ENCODE assay signal across 5 cellular contexts in genomic region chr19:3050016-3050415, GRCh38. TPM values are rescaled to one million over a fixed set of nuclear protein-coding genes. Genes with fewer than 3 reads are reported as not detected.
DNase-seq lines count a peak whose midpoint lies in the region; ATAC-seq, FAIRE-seq and TF ChIP-seq lines count a peak whose summit lies in the region.
"Not testable (repeated sequence)": the region's sequence is repeated elsewhere in the genome, so short reads cannot be mapped to it uniquely, and the experiment has no call there.

No MANE protein-coding gene starts in this region.

- H3K36me3 Mint-ChIP-seq in CD4-positive, alpha-beta T cell (ENCODE audit: low read depth), result peaks cover 26% of the 10 kb centered on the region
- not testable (repeated sequence) for H3K36me3 Mint-ChIP-seq in naive thymus-derived CD4-positive, alpha-beta T cell

- H4K20me1 ChIP-seq in K562 (replicated peaks; ENCODE audit: control insufficient read depth, insufficient read depth, low read length), result not testable (repeated sequence)

- not testable (repeated sequence) for H3K4me2 ChIP-seq in K562 (ENCODE audit: insufficient read depth, low read length)

- H3K4me3 Mint-ChIP-seq in CD4-positive, alpha-beta T cell; naive thymus-derived CD4-positive, alpha-beta T cell: not testable (repeated sequence)

- intact Hi-C loops in CD4-positive, alpha-beta T cell (cut with DNase I, micrococcal nuclease), result loop anchor here in 1 of 2 experiments (10.0 kb wide), 1 partner anchor 455 kb away; the partner anchor contains the start of genes DOHH and FZR1
- intact Hi-C loops in K562 (cut with micrococcal nuclease); naive thymus-derived CD4-positive, alpha-beta T cell (cut with micrococcal nuclease): not testable (repeated sequence)

- H3K4me1 ChIP-seq in K562 (replicated peaks in 1 of 2; ENCODE audit: control insufficient read depth in 2 of 2, insufficient read depth in 2 of 2, low read length in 2 of 2), result peaks cover 4 to 38% of the 10 kb centered on the region in 2 experiments; a peak in 4 of 5 replicates
- peaks cover 4 to 27% of the 10 kb centered on the region in 2 donors for H3K4me1 ChIP-seq in naive thymus-derived CD4-positive, alpha-beta T cell (ENCODE audit: control insufficient read depth in 2 of 2, insufficient read depth in 2 of 2, low read length in 2 of 2)

- not testable (repeated sequence) for BruUV-seq in K562 (replicated peaks; lab: Mats Ljungman, UMichigan)

- not testable (repeated sequence) for H3K9ac ChIP-seq in K562 (ENCODE audit: insufficient read depth in 1 of 2, low read depth in 2 of 2, low read length in 2 of 2)

- in situ Hi-C loops in K562 (cut with MboI), result not testable (repeated sequence)

- FAIRE-seq in K562 (lab: Jason Lieb, UNC), result not testable (repeated sequence)

- not testable (repeated sequence) for H3K27me3 Mint-ChIP-seq in CD4-positive, alpha-beta T cell
- peaks cover 0 to 12% (median 0%) of the 10 kb centered on the region in 5 donors for H3K27me3 Mint-ChIP-seq in naive thymus-derived CD4-positive, alpha-beta T cell

- not testable (repeated sequence) for H3K9me1 ChIP-seq in K562 (ENCODE audit: control insufficient read depth, insufficient read depth, low read length)

- not testable (repeated sequence) for H3K9me3 ChIP-seq in CD4-positive, alpha-beta T cell (ENCODE audit: control insufficient read depth, low read length); K562 (replicated peaks; ENCODE audit: control insufficient read depth, insufficient read depth, low read depth, low read length); naive thymus-derived CD4-positive, alpha-beta T cell (ENCODE audit: control insufficient read depth in 2 of 3, low read length in 3 of 3)

- WGBS in K562 (ENCODE audit: insufficient coverage, low coverage, missing lambda C conversion rate), result 93% methylated on average over 7 of the region's 7 CpGs

- POLR2A ChIA-PET in CD4-positive, alpha-beta T cell (lab: Charles Lee), result interaction anchor here (5.9 to 8.9 kb wide), 2 partner anchors 13 kb away, joined by 96 to 140 read pairs; partner anchors contain the start of gene TLE5
- POLR2A ChIA-PET in RWPE1 (lab: Yijun Ruan, JAX; ENCODE audit: low non-redundant PET), result not testable (repeated sequence)
- POLR2A ChIA-PET in K562 (lab: Yijun Ruan, JAX), result interaction anchor here (3.4 kb wide), 1 partner anchor 14 kb away, joined by 18 read pairs; no protein-coding TSS in a partner anchor
- POLR2A ChIA-PET in naive thymus-derived CD4-positive, alpha-beta T cell (lab: Charles Lee), result interaction anchor here (0.6 to 14.9 kb wide), 3 partner anchors 11 to 23 kb away, joined by 3 to 359 read pairs (median 167); partner anchors contain the start of gene TLE5

- not testable (repeated sequence) for H3K9me3 Mint-ChIP-seq in CD4-positive, alpha-beta T cell; naive thymus-derived CD4-positive, alpha-beta T cell

- TF ChIP-seq POLR2A in K562 (conservative IDR thresholded peaks at IDR 0.05), result not testable (repeated sequence)

- H3K27ac Mint-ChIP-seq in CD4-positive, alpha-beta T cell, result peak overlapping the region; percentile 12
- H3K27ac Mint-ChIP-seq in naive thymus-derived CD4-positive, alpha-beta T cell, result peak overlapping the region in 5 of 9 donors; percentile 25 to 76 (median 55)

- not testable (repeated sequence) for H2AFZ ChIP-seq in K562 (ENCODE audit: low read depth, low read length)

- not testable (repeated sequence) for TF ChIP-seq EP300 in K562 (IDR thresholded peaks at IDR 0.05; ENCODE audit: low read length)

- H3K27ac ChIP-seq in CD4-positive, alpha-beta T cell (ENCODE audit: low read depth, low read length); K562 (ENCODE audit: extremely low read depth, low read depth, low read length); naive thymus-derived CD4-positive, alpha-beta T cell (ENCODE audit: low read depth, low read length): not testable (repeated sequence)
- peak overlapping the region; percentile 100 for H3K27ac ChIP-seq in RWPE1

- not testable (repeated sequence) for H3K4me3 ChIP-seq in K562; naive thymus-derived CD4-positive, alpha-beta T cell (ENCODE audit: low read length)

- TF ChIP-seq RAD21 in K562 (CRISPR knock-in tag; conservative IDR thresholded peaks at IDR 0.05 in 1 of 2, IDR thresholded peaks at IDR 0.05 in 1 of 2), result not testable (repeated sequence)

- peaks cover 44% of the 10 kb centered on the region for H3K4me1 Mint-ChIP-seq in CD4-positive, alpha-beta T cell (ENCODE audit: low read depth)
- H3K4me1 Mint-ChIP-seq in naive thymus-derived CD4-positive, alpha-beta T cell, result peaks cover 14 to 49% (median 36%) of the 10 kb centered on the region in 7 donors

- not testable (repeated sequence) for ATAC-seq in CD4-positive, alpha-beta T cell (ENCODE audit: poor library complexity); K562; naive thymus-derived CD4-positive, alpha-beta T cell

- CTCF ChIA-PET in CD4-positive, alpha-beta T cell (lab: Charles Lee); K562 (lab: Yijun Ruan, JAX; ENCODE audit: low intra/inter-chr PET ratio); naive thymus-derived CD4-positive, alpha-beta T cell (lab: Charles Lee): not testable (repeated sequence)
- CTCF ChIA-PET in RWPE1 (lab: Yijun Ruan, JAX), result interaction anchor here (0.7 kb wide), 1 partner anchor 1262 kb away, joined by 11 read pairs; no protein-coding TSS in a partner anchor

- DNase-seq in CD4-positive, alpha-beta T cell; RWPE1 (ENCODE audit: low spot score); K562 (ENCODE audit: extremely low read depth in 1 of 4, low spot score in 3 of 4); naive thymus-derived CD4-positive, alpha-beta T cell: not testable (repeated sequence)
- peak; percentile 3 for DNase-seq in epidermal melanocyte (ENCODE audit: insufficient read length, low spot score)

- not testable (repeated sequence) for H3K27me3 ChIP-seq in CD4-positive, alpha-beta T cell (ENCODE audit: control insufficient read depth, insufficient read depth, low read length); K562 (ENCODE audit: control insufficient read depth in 2 of 2, insufficient read depth in 2 of 2, low read length in 2 of 2); naive thymus-derived CD4-positive, alpha-beta T cell (ENCODE audit: control insufficient read depth in 2 of 2, insufficient read depth in 2 of 2, low read length in 2 of 2)

- not testable (repeated sequence) for H3K79me2 ChIP-seq in K562 (ENCODE audit: control insufficient read depth, insufficient read depth, low read length)

- TF ChIP-seq CTCF in CD4-positive, alpha-beta T cell (IDR thresholded peaks at IDR 0.05); RWPE1 (conservative IDR thresholded peaks at IDR 0.05; ENCODE audit: low read depth); K562 (IDR thresholded peaks at IDR 0.05 in 2 of 3, conservative IDR thresholded peaks at IDR 0.05 in 1 of 3; ENCODE audit: insufficient read depth in 2 of 3, low read depth in 1 of 3, low read length in 3 of 3): not testable (repeated sequence)

- peaks cover 20% of the 10 kb centered on the region; the same call in 2 of the 3 replicates for H3K36me3 ChIP-seq in K562 (ENCODE audit: control insufficient read depth, insufficient read depth, low read length)
- peaks cover 0 to 19% (median 6%) of the 10 kb centered on the region in 3 experiments for H3K36me3 ChIP-seq in naive thymus-derived CD4-positive, alpha-beta T cell (ENCODE audit: control insufficient read depth in 2 of 3, insufficient read depth in 3 of 3, low read length in 3 of 3)

RNA-seq across cellular contexts. Expression of gene TLE5, which starts 12.3 kb away (rescaled TPM):
- 100 to 1,000 TPM; 722 to 793 TPM for total RNA-seq in CD4-positive, alpha-beta T cell
- 147 and 335 TPM in 2 replicates for total RNA-seq in K562 (2011; cell fraction: chromatin; rRNA removed; ENCODE audit: low replicate concordance)
- 259 and 282 TPM in 2 replicates for total RNA-seq in K562 (2011; cell fraction: nucleolus; rRNA removed)
- 209 and 242 TPM in 2 replicates for total RNA-seq in K562 (2011; cell fraction: nucleoplasm; rRNA removed)
- total RNA-seq in K562 (2014; rRNA removed) (264 and 355 TPM in 2 replicates), K562 (2014; rRNA removed; fragmentation: Illumina TruSeq; extraction: Trizol) (75.8 and 89.1 TPM in 2 replicates), K562 (2015; rRNA removed; fragmentation: Illumina TruSeq; extraction: Trizol) (172 and 178 TPM in 2 replicates), K562 (2021) (347 and 360 TPM in 2 replicates)
- polyA plus RNA-seq in K562 (2011; rRNA removed) (280 and 366 TPM in 2 replicates), K562 (2014; fragmentation: Illumina TruSeq; extraction: Trizol) (235 and 381 TPM in 2 replicates), K562 (2014; fragmentation: Nextera tagmentation; extraction: Ambion mirVana) (1 to 10 TPM; 2.0 to 6.2 TPM), K562 (2014; rRNA removed) (316 and 334 TPM in 2 replicates)
- polyA plus RNA-seq in K562 (2011; cell fraction: cytosol; rRNA removed), result 357 and 770 TPM in 2 replicates
- polyA plus RNA-seq in K562 (2011; cell fraction: nucleus; rRNA removed), result 343 and 561 TPM in 2 replicates
- 396 and 430 TPM in 2 replicates for polyA plus RNA-seq in K562 (2012)
- polyA minus RNA-seq in K562 (2011; rRNA and poly(A)+ RNA removed), result 222 and 305 TPM in 2 replicates
- 290 and 401 TPM in 2 replicates for polyA minus RNA-seq in K562 (2011; cell fraction: cytosol; rRNA and poly(A)+ RNA removed)
- polyA minus RNA-seq in K562 (2011; cell fraction: nucleus; rRNA and poly(A)+ RNA removed), result 64.5 and 71.5 TPM in 2 replicates
- total RNA-seq in naive thymus-derived CD4-positive, alpha-beta T cell, result 1,000 to 10,000 TPM in 2 of 5 experiments, 100 to 1,000 TPM in 3; 658 to 1,102 (median 755) TPM
- polyA plus RNA-seq in naive thymus-derived CD4-positive, alpha-beta T cell, result 100 to 1,000 TPM; 643 to 982 TPM

RNA-seq across cellular contexts. Expression of gene TLE2, which starts 20.9 kb away (rescaled TPM):
- 10 to 100 TPM; 23.9 to 25.0 TPM for total RNA-seq in CD4-positive, alpha-beta T cell
- 30.9 and 72.5 TPM in 2 replicates for total RNA-seq in K562 (2011; cell fraction: chromatin; rRNA removed; ENCODE audit: low replicate concordance)
- 30.0 and 48.0 TPM in 2 replicates for total RNA-seq in K562 (2011; cell fraction: nucleolus; rRNA removed)
- total RNA-seq in K562 (2011; cell fraction: nucleoplasm; rRNA removed), result 19.1 and 21.2 TPM in 2 replicates
- total RNA-seq in K562 (2014; rRNA removed) (5.5 and 6.4 TPM in 2 replicates), K562 (2014; rRNA removed; fragmentation: Illumina TruSeq; extraction: Trizol) (2.4 and 2.7 TPM in 2 replicates), K562 (2015; rRNA removed; fragmentation: Illumina TruSeq; extraction: Trizol) (4.4 and 4.5 TPM in 2 replicates), K562 (2021) (13.1 and 15.2 TPM in 2 replicates)
- polyA plus RNA-seq in K562 (2011; rRNA removed) (10.7 and 12.0 TPM in 2 replicates), K562 (2014; fragmentation: Illumina TruSeq; extraction: Trizol) (6.2 and 8.8 TPM in 2 replicates), K562 (2014; fragmentation: Nextera tagmentation; extraction: Ambion mirVana) (under 1 TPM; 0.35 to 0.53 TPM), K562 (2014; rRNA removed) (10.5 and 10.6 TPM in 2 replicates)
- polyA plus RNA-seq in K562 (2011; cell fraction: cytosol; rRNA removed), result 6.0 and 17.7 TPM in 2 replicates
- polyA plus RNA-seq in K562 (2011; cell fraction: nucleus; rRNA removed), result 34.3 and 67.6 TPM in 2 replicates
- polyA plus RNA-seq in K562 (2012), result 25.8 and 36.0 TPM in 2 replicates
- 2.9 and 8.1 TPM in 2 replicates for polyA minus RNA-seq in K562 (2011; rRNA and poly(A)+ RNA removed)
- polyA minus RNA-seq in K562 (2011; cell fraction: cytosol; rRNA and poly(A)+ RNA removed), result 10.4 and 11.6 TPM in 2 replicates
- polyA minus RNA-seq in K562 (2011; cell fraction: nucleus; rRNA and poly(A)+ RNA removed), result 6.6 and 9.0 TPM in 2 replicates
- total RNA-seq in naive thymus-derived CD4-positive, alpha-beta T cell, result 10 to 100 TPM in 4 of 5 experiments, 1 to 10 TPM in 1; 1.1 to 33.6 (median 19.9) TPM
- 10 to 100 TPM; 10.8 to 13.1 TPM for polyA plus RNA-seq in naive thymus-derived CD4-positive, alpha-beta T cell

RNA-seq across cellular contexts. Expression of gene GNA11, which starts 44.1 kb away (rescaled TPM):
- 1 to 10 TPM; 2.6 to 3.4 TPM for total RNA-seq in CD4-positive, alpha-beta T cell
- 18.8 and 42.3 TPM in 2 replicates for total RNA-seq in K562 (2011; cell fraction: chromatin; rRNA removed; ENCODE audit: low replicate concordance)
- 20.7 and 22.8 TPM in 2 replicates for total RNA-seq in K562 (2011; cell fraction: nucleolus; rRNA removed)
- 12.6 and 17.6 TPM in 2 replicates for total RNA-seq in K562 (2011; cell fraction: nucleoplasm; rRNA removed)
- total RNA-seq in K562 (2014; rRNA removed), result 14.5 and 19.3 TPM in 2 replicates
- total RNA-seq in K562 (2014; rRNA removed; fragmentation: Illumina TruSeq; extraction: Trizol), result 7.0 and 12.7 TPM in 2 replicates
- 13.4 and 16.5 TPM in 2 replicates for total RNA-seq in K562 (2015; rRNA removed; fragmentation: Illumina TruSeq; extraction: Trizol)
- total RNA-seq in K562 (2021), result 24.3 and 24.8 TPM in 2 replicates
- polyA plus RNA-seq in K562 (2011; rRNA removed), result 3.6 and 9.7 TPM in 2 replicates
- 11.1 and 14.7 TPM in 2 replicates for polyA plus RNA-seq in K562 (2011; cell fraction: cytosol; rRNA removed)
- 18.1 and 22.6 TPM in 2 replicates for polyA plus RNA-seq in K562 (2011; cell fraction: nucleus; rRNA removed)
- 22.6 and 23.5 TPM in 2 replicates for polyA plus RNA-seq in K562 (2012)
- polyA plus RNA-seq in K562 (2014; fragmentation: Illumina TruSeq; extraction: Trizol), result 23.5 and 24.5 TPM in 2 replicates
- under 1 TPM; 0.18 to 0.21 TPM for polyA plus RNA-seq in K562 (2014; fragmentation: Nextera tagmentation; extraction: Ambion mirVana)
- polyA plus RNA-seq in K562 (2014; rRNA removed), result 16.6 and 18.2 TPM in 2 replicates
- 1.6 and 10.8 TPM in 2 replicates for polyA minus RNA-seq in K562 (2011; rRNA and poly(A)+ RNA removed)
- 10.8 and 11.5 TPM in 2 replicates for polyA minus RNA-seq in K562 (2011; cell fraction: cytosol; rRNA and poly(A)+ RNA removed)
- polyA minus RNA-seq in K562 (2011; cell fraction: nucleus; rRNA and poly(A)+ RNA removed), result 4.6 and 5.7 TPM in 2 replicates
- 10 to 100 TPM in 1 of 5 experiments, 1 to 10 TPM in 4; 1.2 to 11.2 (median 7.2) TPM for total RNA-seq in naive thymus-derived CD4-positive, alpha-beta T cell
- 1 to 10 TPM in 1 of 2 donors, under 1 TPM in 1; 0.92 to 1.3 TPM for polyA plus RNA-seq in naive thymus-derived CD4-positive, alpha-beta T cell
